20 cellular contexts compared by ENCODE assay signal in the genomic region with DNA sequence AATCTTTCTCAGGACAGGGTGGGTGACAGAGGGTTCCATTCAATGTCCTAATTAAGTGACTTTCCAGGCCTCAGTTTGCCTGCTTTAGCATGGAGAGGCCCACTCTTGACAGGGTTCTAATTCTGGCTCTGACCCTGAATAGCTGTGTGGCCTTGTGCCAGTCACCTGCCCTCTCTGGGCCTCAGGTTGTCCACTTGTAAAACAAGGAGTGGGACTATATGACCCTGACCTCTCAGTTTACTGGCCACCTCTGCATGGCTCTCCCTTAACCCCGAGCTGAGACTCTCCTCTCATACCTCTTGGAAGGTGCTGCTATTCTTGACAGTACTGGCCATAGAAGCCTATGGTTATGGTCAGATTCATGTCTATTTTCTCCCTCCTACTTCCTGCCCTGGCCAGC. TPM values are rescaled to one million over a fixed set of nuclear protein-coding genes. Genes with fewer than 3 reads are reported as not detected.
DNase-seq lines count a peak whose midpoint lies in the region; ATAC-seq, FAIRE-seq and TF ChIP-seq lines count a peak whose summit lies in the region.
"Had no signal": no experiment of that assay in that cellular context is flagged by ENCODE, and none has a peak within 500 bp of the region (broad histone marks: within the 10 kb centered on the region; RNA-seq: fewer than 3 reads in every experiment).

No MANE protein-coding gene starts in this region.

- no peak overlapping the region for H3K4me2 ChIP-seq in HepG2 (ENCODE audit: low read depth, low read length)
- H3K4me2 ChIP-seq in H1 (ENCODE audit: insufficient read depth in 1 of 2, low read depth in 2 of 2, low read length in 2 of 2): no peak overlapping the region

- FAIRE-seq in HepG2 (lab: Jason Lieb, UNC) (no peak), H1 (lab: Jason Lieb, UNC) (no peak)
- FAIRE-seq: G401.6, GM12892 had no signal

- in situ Hi-C loops in HepG2 (cut with HindIII; ENCODE audit: extremely low pct_ligation_motif_present, low pct_unique_long_range_greater_than_20kb): no loop called here

- DNase-seq in HepG2 (ENCODE audit: low spot score) (no peak), right lobe of liver (no peak), H1 (ENCODE audit: low read depth in 1 of 2, low spot score in 2 of 2) (no peak), neural crest cell (ENCODE audit: low read depth, low spot score) (no peak), occipital lobe (lab: John Stamatoyannopoulos, UW) (no peak)
- DNase-seq in stimulated activated effector memory CD8-positive, alpha-beta T cell treated with anti-CD3 and anti-CD28 coated beads, Interleukin-12 subunit alpha, Interleukin-12 subunit beta, amount 100 ng/mL, for 72 hours (ENCODE audit: low spot score in 2 of 2): no peak
- DNase-seq: 8988T; ACHN; C1 segment of cervical spinal cord; Calu3; CD4-positive, alpha-beta T cell; DMS79 treated with DMSO at 0.1 percent for 48 hours; EL; HCEC 1CT had no signal

- no peak overlapping the region; the same call in 1 of the 2 replicates for H2BK20ac ChIP-seq in H1 (ENCODE audit: low read length)

- no peak overlapping the region for H3K18ac ChIP-seq in H1 (ENCODE audit: extremely low read depth, low read length)

- no peak overlapping the region for H3K23ac ChIP-seq in H1 (ENCODE audit: insufficient read length)

- no peak overlapping the region for H2BK120ac ChIP-seq in H1 (replicated peaks; ENCODE audit: low read depth, low read length)

- POLR2A ChIA-PET in HepG2 (lab: Yijun Ruan, JAX): no interaction called here
- POLR2A ChIA-PET in H1 (lab: Charles Lee; ENCODE audit: partially characterized antibody): no interaction called here

- BruUV-seq in HepG2 (replicated peaks; lab: Mats Ljungman, UMichigan): no TSS peak

- intact Hi-C loops in HepG2 (cut with micrococcal nuclease; ENCODE audit: unreplicated experiment) (no loop called here), right lobe of liver (cut with DNase I) (no loop called here)

- H3K9ac ChIP-seq in HepG2 (ENCODE audit: insufficient read depth, low read depth, low read length) (no peak overlapping the region), H1 (replicated peaks in 1 of 4; ENCODE audit: extremely low read depth in 1 of 4, low read depth in 3 of 4, low read length in 3 of 4) (no peak overlapping the region)

- peaks cover 2% of the 10 kb centered on the region for H3K27me3 Mint-ChIP-seq in neural crest cell (ENCODE audit: low read depth)

- H3K27ac ChIP-seq in HepG2 (ENCODE audit: extremely low read length, insufficient read depth, low read length) (no peak overlapping the region), right lobe of liver (no peak overlapping the region), H1 (ENCODE audit: low read depth, low read length) (no peak overlapping the region), gastroesophageal sphincter (no peak overlapping the region)

- H3K79me1 ChIP-seq in H1 (ENCODE audit: low read depth, low read length): no peaks in the 10 kb centered on the region

- H4K91ac ChIP-seq in H1 (replicated peaks; ENCODE audit: insufficient read length, low read length): no peak overlapping the region

- H3K4me1 ChIP-seq in HepG2 (ENCODE audit: insufficient read depth, low read length) (no peaks in the 10 kb centered on the region), right lobe of liver (no peaks in the 10 kb centered on the region), H1 (replicated peaks in 1 of 4; ENCODE audit: control insufficient read depth in 3 of 4, insufficient read depth in 4 of 4, low read length in 3 of 4) (peaks cover 0 to 7% (median 2%) of the 10 kb centered on the region in 4 experiments; a peak in 5 of 7 replicates), gastroesophageal sphincter (no peaks in the 10 kb centered on the region)

- H2AK5ac ChIP-seq in H1 (ENCODE audit: low read depth, low read length): no peak overlapping the region

- TF ChIP-seq EP300 in HepG2 (IDR thresholded peaks at IDR 0.05; ENCODE audit: low read depth in 2 of 2, low read length in 2 of 2): no peak
- TF ChIP-seq EP300 in HepG2 (CRISPR knock-in tag; IDR thresholded peaks at IDR 0.05; ENCODE audit: borderline replicate concordance): no peak
- no peak for TF ChIP-seq EP300 in H1 (IDR thresholded peaks at IDR 0.05; ENCODE audit: borderline replicate concordance in 1 of 2, low read depth in 2 of 2, low read length in 2 of 2)
- TF ChIP-seq EP300 in gastroesophageal sphincter (IDR thresholded peaks at IDR 0.05): no peak

- no peak overlapping the region for H2AFZ ChIP-seq in HepG2 (ENCODE audit: low read length)
- H2AFZ ChIP-seq in H1 (ENCODE audit: low read length): no peak overlapping the region

- H4K5ac ChIP-seq in H1 (ENCODE audit: insufficient read length, low read depth, low read length): no peak overlapping the region

- H3K27me3 ChIP-seq in HepG2 (ENCODE audit: control insufficient read depth in 1 of 2, insufficient read depth in 2 of 2, low read length in 2 of 2) (peaks cover 2 to 43% of the 10 kb centered on the region in 2 experiments; a peak in 4 of 5 replicates), right lobe of liver (no peaks in the 10 kb centered on the region), H1 (replicated peaks in 1 of 4; ENCODE audit: control insufficient read depth in 3 of 4, extremely low read depth in 1 of 4, insufficient read depth in 3 of 4, low read length in 3 of 4) (0 out of 7 replicates have a peak, but pooled peaks cover 0 to 3% (median 0%) of the 10 kb centered on the region in 4 experiments), gastroesophageal sphincter (peaks cover 35% of the 10 kb centered on the region)

- CTCF ChIA-PET in HepG2 (lab: Yijun Ruan, JAX; ENCODE audit: low intra/inter-chr PET ratio, low total read pairs) (no interaction called here), H1 (lab: Charles Lee; ENCODE audit: partially characterized antibody) (interaction anchor here (0.5 to 11.6 kb wide), 9 partner anchors 9 to 180 kb away, joined by 3 to 87 read pairs (median 4); no protein-coding TSS in a partner anchor)

- H3K36me3 ChIP-seq in HepG2 (replicated peaks in 1 of 2; ENCODE audit: control insufficient read depth in 1 of 2, insufficient read depth in 2 of 2, low read length in 2 of 2): no peaks in the 10 kb centered on the region
- H3K36me3 ChIP-seq in right lobe of liver: no peaks in the 10 kb centered on the region
- H3K36me3 ChIP-seq in H1 (ENCODE audit: control insufficient read depth in 2 of 4, insufficient read depth in 4 of 4, low read length in 3 of 4): no peaks in the 10 kb centered on the region
- no peaks in the 10 kb centered on the region for H3K36me3 ChIP-seq in gastroesophageal sphincter

- no peak overlapping the region for H2BK15ac ChIP-seq in H1 (ENCODE audit: low read length)

- TF ChIP-seq POLR2A in HepG2 (IDR thresholded peaks at IDR 0.05; ENCODE audit: insufficient read depth in 1 of 2, low read depth in 2 of 2, low read length in 2 of 2) (no peak), right lobe of liver (IDR thresholded peaks at IDR 0.05) (no peak), H1 (IDR thresholded peaks at IDR 0.05; ENCODE audit: control extremely low read depth in 1 of 2, low read depth in 2 of 2, low read length in 2 of 2) (no peak), gastroesophageal sphincter (IDR thresholded peaks at IDR 0.05) (no peak)

- H3K9me3 ChIP-seq in HepG2 (ENCODE audit: low read length): no peaks in the 10 kb centered on the region
- no peaks in the 10 kb centered on the region for H3K9me3 ChIP-seq in right lobe of liver
- H3K9me3 ChIP-seq in H1 (ENCODE audit: insufficient read depth in 2 of 2, low read depth in 1 of 2, low read length in 1 of 2): no peaks in the 10 kb centered on the region
- H3K9me3 ChIP-seq in gastroesophageal sphincter: no peaks in the 10 kb centered on the region

- H3K4me1 Mint-ChIP-seq in neural crest cell: peaks cover 12% of the 10 kb centered on the region
- peaks cover 5% of the 10 kb centered on the region for H3K4me1 Mint-ChIP-seq in stimulated activated effector memory CD8-positive, alpha-beta T cell treated with anti-CD3 and anti-CD28 coated beads, Interleukin-12 subunit alpha, Interleukin-12 subunit beta, amount 100 ng/mL, for 72 hours

- H4K8ac ChIP-seq in H1 (ENCODE audit: extremely low read depth, insufficient read depth, low read length): no peak overlapping the region

- TF ChIP-seq RAD21 in HepG2 (CRISPR knock-in tag; IDR thresholded peaks at IDR 0.05) (no peak), H1 (IDR thresholded peaks at IDR 0.05 in 1 of 2, conservative IDR thresholded peaks at IDR 0.05 in 1 of 2; ENCODE audit: low read depth in 2 of 2, low read length in 2 of 2) (no peak)

- H3K36me3 Mint-ChIP-seq in neural crest cell (ENCODE audit: low read depth): no peaks in the 10 kb centered on the region
- no peaks in the 10 kb centered on the region for H3K36me3 Mint-ChIP-seq in stimulated activated effector memory CD8-positive, alpha-beta T cell treated with anti-CD3 and anti-CD28 coated beads, Interleukin-12 subunit alpha, Interleukin-12 subunit beta, amount 100 ng/mL, for 72 hours

- no peak overlapping the region for H3K14ac ChIP-seq in H1 (ENCODE audit: insufficient read length)

- no peak overlapping the region for H3K4me3 Mint-ChIP-seq in neural crest cell
- no peak overlapping the region for H3K4me3 Mint-ChIP-seq in stimulated activated effector memory CD8-positive, alpha-beta T cell treated with anti-CD3 and anti-CD28 coated beads, Interleukin-12 subunit alpha, Interleukin-12 subunit beta, amount 100 ng/mL, for 72 hours
- H3K4me3 Mint-ChIP-seq: CD4-positive, alpha-beta T cell had no signal

- no peak overlapping the region for H2BK5ac ChIP-seq in H1 (ENCODE audit: low read depth, low read length)

- H3K56ac ChIP-seq in H1 (replicated peaks; ENCODE audit: insufficient read length, low read depth, low read length): no peak overlapping the region

- WGBS in HepG2 (ENCODE audit: low lambda C conversion rate): 0% methylated on average over 1 of the region's 1 CpG
- 75% methylated on average over 1 of the region's 1 CpG for WGBS in right lobe of liver (ENCODE audit: insufficient coverage, low coverage, low lambda C conversion rate, missing lambda C conversion rate)
- 82% methylated on average over 1 of the region's 1 CpG; no CpG with 5 or more reads in 1 of the 2 experiments for WGBS in H1 (ENCODE audit: extremely low coverage in 1 of 2, insufficient coverage in 1 of 2, insufficient read length in 1 of 2, insufficient replicate concordance in 2 of 2, low coverage in 1 of 2, low lambda C conversion rate in 2 of 2, missing lambda C conversion rate in 1 of 2), 2 experiments
- WGBS in gastroesophageal sphincter (ENCODE audit: low coverage in 1 of 2), 2 donors: 91% methylated on average over 1 of the region's 1 CpG; no CpG with 5 or more reads in 1 of the 2 donors

- no peaks in the 10 kb centered on the region for H3K9me3 Mint-ChIP-seq in neural crest cell
- H3K9me3 Mint-ChIP-seq in stimulated activated effector memory CD8-positive, alpha-beta T cell treated with anti-CD3 and anti-CD28 coated beads, Interleukin-12 subunit alpha, Interleukin-12 subunit beta, amount 100 ng/mL, for 72 hours: no peaks in the 10 kb centered on the region
- H3K9me3 Mint-ChIP-seq: CD4-positive, alpha-beta T cell had no signal

- H3K79me2 ChIP-seq in HepG2 (ENCODE audit: insufficient read depth, low read length) (no peaks in the 10 kb centered on the region), H1 (ENCODE audit: control insufficient read depth in 1 of 2, insufficient read depth in 2 of 2, low read length in 2 of 2) (no peaks in the 10 kb centered on the region)

- no peak overlapping the region for H2BK12ac ChIP-seq in H1 (ENCODE audit: low read depth, low read length)

- peak overlapping the region; percentile 89 for H3K27ac Mint-ChIP-seq in neural crest cell (ENCODE audit: unreplicated experiment)
- H3K27ac Mint-ChIP-seq in stimulated activated effector memory CD8-positive, alpha-beta T cell treated with anti-CD3 and anti-CD28 coated beads, Interleukin-12 subunit alpha, Interleukin-12 subunit beta, amount 100 ng/mL, for 72 hours: peak overlapping the region; percentile 56
- H3K27ac Mint-ChIP-seq: CD4-positive, alpha-beta T cell had no signal

- no peak overlapping the region for H3K4ac ChIP-seq in H1 (replicated peaks; ENCODE audit: insufficient read length, low read depth, low read length)

- ATAC-seq in HepG2: no peak
- no peak for ATAC-seq in right lobe of liver
- no peak for ATAC-seq in stimulated activated effector memory CD8-positive, alpha-beta T cell treated with anti-CD3 and anti-CD28 coated beads, Interleukin-12 subunit alpha, Interleukin-12 subunit beta, amount 100 ng/mL, for 72 hours
- no peak for ATAC-seq in HG02938 (IDR thresholded peaks at IDR 0.05; ENCODE audit: unreplicated experiment)
- ATAC-seq in gastroesophageal sphincter: no peak

- H4K20me1 ChIP-seq in HepG2 (ENCODE audit: insufficient read depth, low read length): no peaks in the 10 kb centered on the region
- no peaks in the 10 kb centered on the region for H4K20me1 ChIP-seq in H1 (replicated peaks in 1 of 2; ENCODE audit: control insufficient read depth in 1 of 2, insufficient read depth in 2 of 2, low read length in 2 of 2)

- TF ChIP-seq CTCF in HepG2 (CRISPR knock-in tag; IDR thresholded peaks at IDR 0.05) (no peak), right lobe of liver (IDR thresholded peaks at IDR 0.05) (no peak), H1 (IDR thresholded peaks at IDR 0.05; ENCODE audit: control extremely low read depth in 1 of 3, insufficient read depth in 1 of 3, low read depth in 1 of 3, low read length in 3 of 3) (no peak), neural crest cell (conservative IDR thresholded peaks at IDR 0.05) (no peak), gastroesophageal sphincter (IDR thresholded peaks at IDR 0.05) (no peak)

- H3K4me3 ChIP-seq in HepG2 (replicated peaks in 1 of 3; ENCODE audit: insufficient read depth in 1 of 3, low read depth in 2 of 3, low read length in 3 of 3) (no peak overlapping the region), right lobe of liver (no peak overlapping the region), H1 (ENCODE audit: extremely low read depth in 1 of 4, insufficient read depth in 2 of 4, low read depth in 3 of 4, low read length in 4 of 4) (no peak overlapping the region), gastroesophageal sphincter (no peak overlapping the region)

- H3K23me2 ChIP-seq in H1 (ENCODE audit: low read depth, low read length): no peaks in the 10 kb centered on the region

RNA-seq across cellular contexts. Expression of a gene that starts 44.1 kb away (rescaled TPM):
- total RNA-seq in HepG2 (2016; rRNA removed; fragmentation: Illumina TruSeq; extraction: Trizol) (not detected in 2 replicates), right lobe of liver (not detected), neural crest cell (not detected in 2 replicates), gastroesophageal sphincter (not detected), occipital lobe (not detected)
- not detected in 2 replicates for total RNA-seq in HepG2 (2016; cell fraction: cytosol; rRNA removed; fragmentation: Illumina TruSeq; extraction: Trizol; ENCODE audit: low read depth)
- total RNA-seq in HepG2 (2016; cell fraction: insoluble cytoplasmic fraction; rRNA removed; fragmentation: Illumina TruSeq; extraction: Trizol): not detected in 2 replicates
- not detected in 2 replicates for total RNA-seq in HepG2 (2016; cell fraction: membrane; rRNA removed; fragmentation: Illumina TruSeq; extraction: Trizol)
- not detected in 2 replicates for total RNA-seq in HepG2 (2016; cell fraction: nucleus; rRNA removed; fragmentation: Illumina TruSeq; extraction: Trizol)
- polyA plus RNA-seq in HepG2 (2011; rRNA removed) (not detected in 2 replicates), H1 (2011; rRNA removed) (0.31 TPM in 1 of 2 replicates, not detected in the other)
- polyA plus RNA-seq in HepG2 (2011; cell fraction: cytosol; rRNA removed): not detected in 2 replicates
- not detected in 2 replicates for polyA plus RNA-seq in HepG2 (2011; cell fraction: nucleus; rRNA removed)
- polyA plus RNA-seq in HepG2 (2012): not detected in 2 replicates
- not detected in 2 replicates for polyA plus RNA-seq in HepG2 (2016; cell fraction: cytosol; fragmentation: Illumina TruSeq; extraction: Trizol; ENCODE audit: low read depth)
- not detected in 2 replicates for polyA plus RNA-seq in HepG2 (2016; cell fraction: insoluble cytoplasmic fraction; fragmentation: Illumina TruSeq; extraction: Trizol; ENCODE audit: low read depth)
- polyA plus RNA-seq in HepG2 (2016; cell fraction: membrane; fragmentation: Illumina TruSeq; extraction: Trizol; ENCODE audit: low read depth): not detected in 2 replicates
- not detected in 2 replicates for polyA plus RNA-seq in HepG2 (2016; cell fraction: nucleus; fragmentation: Illumina TruSeq; extraction: Trizol; ENCODE audit: insufficient read depth, low read depth)
- not detected in 2 replicates for polyA minus RNA-seq in HepG2 (2011; rRNA and poly(A)+ RNA removed; ENCODE audit: low replicate concordance)
- not detected in 2 replicates for polyA minus RNA-seq in HepG2 (2011; cell fraction: cytosol; rRNA and poly(A)+ RNA removed)
- not detected in 2 replicates for polyA minus RNA-seq in HepG2 (2011; cell fraction: nucleus; rRNA and poly(A)+ RNA removed)
- total RNA-seq in H1 (2021; fragmentation: NEBNext Ultra II Directional; extraction: Animal tissue kit (Norgen Biotek cat#: 25700)): not detected in 2 replicates
- polyA plus RNA-seq in H1 (2011; cell fraction: cytosol; rRNA removed): not detected
- not detected for polyA plus RNA-seq in H1 (2011; cell fraction: nucleus; rRNA removed)
- not detected in 4 replicates for polyA plus RNA-seq in H1 (2012, experiment 1 of 2)
- polyA plus RNA-seq in H1 (2012, experiment 2 of 2): not detected
- not detected for polyA plus RNA-seq in H1 (2013, experiment 1 of 2)
- polyA plus RNA-seq in H1 (2013, experiment 2 of 2): not detected
- not detected in 2 replicates for polyA minus RNA-seq in H1 (2011; rRNA and poly(A)+ RNA removed)
- not detected for polyA minus RNA-seq in H1 (2011; cell fraction: cytosol; rRNA and poly(A)+ RNA removed)
- polyA minus RNA-seq in H1 (2011; cell fraction: nucleus; rRNA and poly(A)+ RNA removed): not detected
- total RNA-seq: Calu3; CD4-positive, alpha-beta T cell; H4; HT-29 had no signal

RNA-seq across cellular contexts. Expression of a gene that starts 58.9 kb away (rescaled TPM):
- total RNA-seq in HepG2 (2016; rRNA removed; fragmentation: Illumina TruSeq; extraction: Trizol): 17.9 and 45.2 TPM in 2 replicates
- total RNA-seq in HepG2 (2016; cell fraction: cytosol; rRNA removed; fragmentation: Illumina TruSeq; extraction: Trizol; ENCODE audit: low read depth): 14.2 and 15.8 TPM in 2 replicates
- total RNA-seq in HepG2 (2016; cell fraction: insoluble cytoplasmic fraction; rRNA removed; fragmentation: Illumina TruSeq; extraction: Trizol): 16.3 and 48.1 TPM in 2 replicates
- 19.9 and 22.2 TPM in 2 replicates for total RNA-seq in HepG2 (2016; cell fraction: membrane; rRNA removed; fragmentation: Illumina TruSeq; extraction: Trizol)
- 44.0 and 55.5 TPM in 2 replicates for total RNA-seq in HepG2 (2016; cell fraction: nucleus; rRNA removed; fragmentation: Illumina TruSeq; extraction: Trizol)
- polyA plus RNA-seq in HepG2 (2011; rRNA removed): 62.9 and 76.2 TPM in 2 replicates
- polyA plus RNA-seq in HepG2 (2011; cell fraction: cytosol; rRNA removed): 45.0 and 49.7 TPM in 2 replicates
- 115 and 140 TPM in 2 replicates for polyA plus RNA-seq in HepG2 (2011; cell fraction: nucleus; rRNA removed)
- 46.9 and 65.3 TPM in 2 replicates for polyA plus RNA-seq in HepG2 (2012)
- 6.6 and 7.4 TPM in 2 replicates for polyA plus RNA-seq in HepG2 (2016; cell fraction: cytosol; fragmentation: Illumina TruSeq; extraction: Trizol; ENCODE audit: low read depth)
- polyA plus RNA-seq in HepG2 (2016; cell fraction: insoluble cytoplasmic fraction; fragmentation: Illumina TruSeq; extraction: Trizol; ENCODE audit: low read depth): 14.0 and 18.6 TPM in 2 replicates
- 12.6 and 12.8 TPM in 2 replicates for polyA plus RNA-seq in HepG2 (2016; cell fraction: membrane; fragmentation: Illumina TruSeq; extraction: Trizol; ENCODE audit: low read depth)
- 87.5 and 97.1 TPM in 2 replicates for polyA plus RNA-seq in HepG2 (2016; cell fraction: nucleus; fragmentation: Illumina TruSeq; extraction: Trizol; ENCODE audit: insufficient read depth, low read depth)
- polyA minus RNA-seq in HepG2 (2011; rRNA and poly(A)+ RNA removed; ENCODE audit: low replicate concordance): 43.4 and 90.0 TPM in 2 replicates
- polyA minus RNA-seq in HepG2 (2011; cell fraction: cytosol; rRNA and poly(A)+ RNA removed): 30.7 and 35.8 TPM in 2 replicates
- polyA minus RNA-seq in HepG2 (2011; cell fraction: nucleus; rRNA and poly(A)+ RNA removed): 80.9 and 103 TPM in 2 replicates
- total RNA-seq in right lobe of liver: 10 to 100 TPM; 17.8 to 28.0 (median 21.8) TPM
- total RNA-seq in H1 (2021; fragmentation: NEBNext Ultra II Directional; extraction: Animal tissue kit (Norgen Biotek cat#: 25700)): 54.1 and 57.3 TPM in 2 replicates
- 32.7 and 54.9 TPM in 2 replicates for polyA plus RNA-seq in H1 (2011; rRNA removed)
- 58.9 TPM for polyA plus RNA-seq in H1 (2011; cell fraction: cytosol; rRNA removed)
- 127 TPM for polyA plus RNA-seq in H1 (2011; cell fraction: nucleus; rRNA removed)
- polyA plus RNA-seq in H1 (2012, experiment 1 of 2): 58.7 to 71.6 TPM (median 62.9 TPM) in 4 replicates
- polyA plus RNA-seq in H1 (2012, experiment 2 of 2): 48.3 TPM
- polyA plus RNA-seq in H1 (2013, experiment 1 of 2): 44.0 TPM
- polyA plus RNA-seq in H1 (2013, experiment 2 of 2): 48.2 TPM
- polyA minus RNA-seq in H1 (2011; rRNA and poly(A)+ RNA removed): 47.6 and 60.5 TPM in 2 replicates
- polyA minus RNA-seq in H1 (2011; cell fraction: cytosol; rRNA and poly(A)+ RNA removed): 36.8 TPM
- polyA minus RNA-seq in H1 (2011; cell fraction: nucleus; rRNA and poly(A)+ RNA removed): 82.4 TPM
- total RNA-seq in neural crest cell: 63.6 and 71.1 TPM in 2 replicates
- total RNA-seq in gastroesophageal sphincter: 10 to 100 TPM; 47.3 to 50.9 (median 49.9) TPM
- 31.8 TPM for total RNA-seq in occipital lobe
